Comparison of ENCODE assay signal across 8 cellular contexts in genomic region chr10:97292097-97292861, GRCh38. TPM values are rescaled to one million over a fixed set of nuclear protein-coding genes. Genes with fewer than 3 reads are reported as not detected.
DNase-seq lines count a peak whose midpoint lies in the region; ATAC-seq, FAIRE-seq and TF ChIP-seq lines count a peak whose summit lies in the region.

A gene with protein sequence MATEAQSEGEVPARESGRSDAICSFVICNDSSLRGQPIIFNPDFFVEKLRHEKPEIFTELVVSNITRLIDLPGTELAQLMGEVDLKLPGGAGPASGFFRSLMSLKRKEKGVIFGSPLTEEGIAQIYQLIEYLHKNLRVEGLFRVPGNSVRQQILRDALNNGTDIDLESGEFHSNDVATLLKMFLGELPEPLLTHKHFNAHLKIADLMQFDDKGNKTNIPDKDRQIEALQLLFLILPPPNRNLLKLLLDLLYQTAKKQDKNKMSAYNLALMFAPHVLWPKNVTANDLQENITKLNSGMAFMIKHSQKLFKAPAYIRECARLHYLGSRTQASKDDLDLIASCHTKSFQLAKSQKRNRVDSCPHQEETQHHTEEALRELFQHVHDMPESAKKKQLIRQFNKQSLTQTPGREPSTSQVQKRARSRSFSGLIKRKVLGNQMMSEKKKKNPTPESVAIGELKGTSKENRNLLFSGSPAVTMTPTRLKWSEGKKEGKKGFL (minus strand): TSS chr10:97292637. CDS start chr10:97292627, 10 bp downstream.

- peak; percentile 100 for FAIRE-seq in A204.1 (lab: Jason Lieb, UNC)
- FAIRE-seq in TTC549 (lab: Jason Lieb, UNC): peak; percentile 97

- H3K36me3 Mint-ChIP-seq in brain: peaks cover 14% of the 10 kb centered on the region

- intact Hi-C loops in sciatic nerve (cut with DNase I): no loop called here

- peak; percentile 91 for DNase-seq in NCI-H2107 treated with DMSO at 0.1 percent for 48 hours (lab: John Stamatoyannopoulos, UW; ENCODE audit: unreplicated experiment)
- peak; percentile 92 for DNase-seq in iPS DF 19.7 (ENCODE audit: low read depth, low spot score)
- peak; percentile 95 for DNase-seq in sciatic nerve (ENCODE audit: low spot score)

- peak; percentile 90 for ATAC-seq in GM18520 (IDR thresholded peaks at IDR 0.05; ENCODE audit: unreplicated experiment)
- peak; percentile 94 for ATAC-seq in HG03064 (IDR thresholded peaks at IDR 0.05; ENCODE audit: low read depth, unreplicated experiment)
- peak; percentile 100 for ATAC-seq in sciatic nerve

- H3K9me3 Mint-ChIP-seq in brain: peaks cover 0 to 3% (median 0%) of the 10 kb centered on the region in 5 experiments

- H3K27ac Mint-ChIP-seq in brain: peak within 1 kb of the TSS; percentile 83 to 96 (median 94)

- H3K4me3 Mint-ChIP-seq in brain: peak within 1 kb of the TSS; percentile 92 to 97 (median 94)

- H3K4me1 Mint-ChIP-seq in brain: peaks cover 24% of the 10 kb centered on the region

- peak in 1 of 2 experiments; percentile 33 for TF ChIP-seq CTCF in brain (conservative IDR thresholded peaks at IDR 0.05)

- H3K27me3 Mint-ChIP-seq in brain: peaks cover 6% of the 10 kb centered on the region

RNA-seq across cellular contexts. Expression of the gene that starts here (rescaled TPM):
- polyA plus RNA-seq in brain (ENCODE audit: insufficient read depth, low read depth, low replicate concordance): 7.6 TPM
- 138 TPM for total RNA-seq in sciatic nerve

Comparison
In these comparisons a context has a peak if more than half of its experiments do, and no peak if none do; other contexts are left out.
1. Peak in every context shown above with its lines: DNase-seq and ATAC-seq.